Comparison of ENCODE assay signal across 24 cellular contexts in genomic region chr7:15922002-15922401, GRCh38.
"Had no signal": no experiment of that assay in that cellular context is flagged by ENCODE, and none has a peak within 500 bp of the region (broad histone marks: within the 10 kb centered on the region; RNA-seq: fewer than 3 reads in every experiment).

No MANE protein-coding gene starts in this region.

- H3K9me3 ChIP-seq: pancreas, thyroid gland had no signal

- H3K4me1 Mint-ChIP-seq: stimulated activated effector memory CD8-positive, alpha-beta T cell treated with anti-CD3 and anti-CD28 coated beads, Interleukin-12 subunit alpha, Interleukin-12 subunit beta, amount 100 ng/mL, for 72 hours had no signal

- ATAC-seq: effector memory CD8-positive, alpha-beta T cell; left colon; left ventricle myocardium superior; natural killer cell treated with Interleukin-12 subunit alpha and Interleukin-12 subunit beta and Interleukin-15 and Interleukin-18, amount 100 ng/mL, for 72 hours; pancreas; right cardiac atrium; stimulated activated effector memory CD8-positive, alpha-beta T cell treated with anti-CD3 and anti-CD28 coated beads, Interleukin-12 subunit alpha, Interleukin-12 subunit beta, amount 100 ng/mL, for 72 hours; stimulated activated naive CD8-positive, alpha-beta T cell treated with anti-CD3 and anti-CD28 coated beads, Interleukin-15, Interleukin-2, amounts not matched to agents 100 U/mL and 50 U/mL, for 24 hours had no signal

- H3K4me1 ChIP-seq: esophagus squamous epithelium, foreskin keratinocyte, neural progenitor cell, pancreas, suprapubic skin, thyroid gland had no signal

- H3K27ac ChIP-seq: esophagus squamous epithelium, foreskin keratinocyte, neural progenitor cell, pancreas, suprapubic skin, thyroid gland had no signal

- H3K9ac ChIP-seq: neural progenitor cell had no signal

- H3K4me2 ChIP-seq: neural progenitor cell, smooth muscle cell had no signal

- H3K36me3 ChIP-seq: esophagus squamous epithelium, neural progenitor cell, pancreas, suprapubic skin, thyroid gland had no signal

- H3K27ac Mint-ChIP-seq: effector memory CD8-positive, alpha-beta T cell; natural killer cell treated with Interleukin-12 subunit alpha and Interleukin-12 subunit beta and Interleukin-15 and Interleukin-18, amount 100 ng/mL, for 72 hours; neural progenitor cell; progenitor cell of endocrine pancreas; stimulated activated effector memory CD8-positive, alpha-beta T cell treated with anti-CD3 and anti-CD28 coated beads, Interleukin-12 subunit alpha, Interleukin-12 subunit beta, amount 100 ng/mL, for 72 hours; type B pancreatic cell had no signal

- H3K4me3 ChIP-seq: esophagus squamous epithelium, lung, neural progenitor cell, pancreas, smooth muscle cell, suprapubic skin, thyroid gland had no signal

- H3K27me3 ChIP-seq: esophagus squamous epithelium, foreskin keratinocyte, neural progenitor cell, pancreas, suprapubic skin, thyroid gland had no signal

- H2AFZ ChIP-seq: neural progenitor cell had no signal

- H3K27me3 Mint-ChIP-seq: effector memory CD8-positive, alpha-beta T cell; natural killer cell treated with Interleukin-12 subunit alpha and Interleukin-12 subunit beta and Interleukin-15 and Interleukin-18, amount 100 ng/mL, for 72 hours; progenitor cell of endocrine pancreas; type B pancreatic cell had no signal

- H3K4me3 Mint-ChIP-seq: effector memory CD8-positive, alpha-beta T cell; natural killer cell treated with Interleukin-12 subunit alpha and Interleukin-12 subunit beta and Interleukin-15 and Interleukin-18, amount 100 ng/mL, for 72 hours; neural progenitor cell; stimulated activated effector memory CD8-positive, alpha-beta T cell treated with anti-CD3 and anti-CD28 coated beads, Interleukin-12 subunit alpha, Interleukin-12 subunit beta, amount 100 ng/mL, for 72 hours; type B pancreatic cell had no signal

- H3K36me3 Mint-ChIP-seq: natural killer cell treated with Interleukin-12 subunit alpha and Interleukin-12 subunit beta and Interleukin-15 and Interleukin-18, amount 100 ng/mL, for 72 hours; neural progenitor cell; stimulated activated effector memory CD8-positive, alpha-beta T cell treated with anti-CD3 and anti-CD28 coated beads, Interleukin-12 subunit alpha, Interleukin-12 subunit beta, amount 100 ng/mL, for 72 hours; type B pancreatic cell had no signal

- DNase-seq: effector memory CD8-positive, alpha-beta T cell; esophagus squamous epithelium; head of caudate nucleus; hippocampal formation; left colon; left ventricle myocardium superior; mesenchymal stem cell; midbrain; nucleus accumbens; pancreas; right cardiac atrium; stimulated activated CD4-positive, alpha-beta T cell treated with anti-CD3 and anti-CD28 coated beads, Interleukin-4, amount 100 ng/mL, for 1 hour; stimulated activated CD8-positive, alpha-beta memory T cell treated with anti-CD3 and anti-CD28 coated beads, Interleukin-4, amount 100 ng/mL, for 48 hours; stimulated activated naive CD8-positive, alpha-beta T cell treated with anti-CD3 and anti-CD28 coated beads, Interleukin-15, Interleukin-2, amounts not matched to agents 100 U/mL and 50 U/mL, for 24 hours; thyroid gland had no signal
